22 cellular contexts compared by ENCODE assay signal in the genomic region with DNA sequence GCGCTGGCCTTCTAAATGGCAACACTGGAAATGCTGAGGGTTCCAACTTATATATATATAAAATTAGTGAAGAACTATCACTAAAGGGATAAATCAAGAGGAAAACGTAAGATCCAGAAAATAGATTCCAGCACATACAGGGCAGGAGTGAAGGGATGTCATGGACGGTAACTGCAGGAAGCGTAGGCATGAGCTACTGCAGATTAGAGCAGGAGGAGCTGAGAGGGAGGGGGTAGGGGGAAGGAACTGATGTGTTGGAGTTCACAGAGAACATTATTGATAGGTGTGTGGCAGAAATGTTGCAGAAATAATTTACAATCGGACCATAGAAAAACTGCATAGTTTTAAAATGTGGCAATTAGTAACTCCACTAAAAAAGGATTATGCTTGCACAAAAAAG.
"Had no signal": no experiment of that assay in that cellular context is flagged by ENCODE, and none has a peak within 500 bp of the region (broad histone marks: within the 10 kb centered on the region; RNA-seq: fewer than 3 reads in every experiment).

No MANE protein-coding gene starts in this region.

- FAIRE-seq: kidney, pancreas, small intestine had no signal

- H3K4me3 Mint-ChIP-seq: activated T-cell treated with anti-CD3 and anti-CD28 coated beads, Interleukin-2, amount 50 U/mL, for 72 hours; stimulated activated naive CD8-positive, alpha-beta T cell treated with anti-CD3 and anti-CD28 coated beads, Interleukin-15, amount 100 ng/mL, for 72 hours; type B pancreatic cell; WTC11 had no signal

- H3K27me3 ChIP-seq: pancreas, right lobe of liver, suprapubic skin had no signal

- H3K4me3 ChIP-seq: coronary artery, lung, pancreas, right lobe of liver, suprapubic skin had no signal

- H3K27me3 Mint-ChIP-seq: stimulated activated naive CD8-positive, alpha-beta T cell treated with anti-CD3 and anti-CD28 coated beads, Interleukin-15, amount 100 ng/mL, for 72 hours; type B pancreatic cell had no signal

- H3K27ac ChIP-seq: coronary artery, pancreas, right lobe of liver, suprapubic skin had no signal

- ATAC-seq: activated T-cell treated with anti-CD3 and anti-CD28 coated beads, Interleukin-2, amount 50 U/mL, for 72 hours; left lobe of liver; pancreas; right lobe of liver; stimulated activated naive CD8-positive, alpha-beta T cell treated with anti-CD3 and anti-CD28 coated beads, Interleukin-15, amount 100 ng/mL, for 72 hours; WTC11 had no signal

- H3K9me3 Mint-ChIP-seq: activated T-cell treated with anti-CD3 and anti-CD28 coated beads, Interleukin-2, amount 50 U/mL, for 72 hours; stimulated activated naive CD8-positive, alpha-beta T cell treated with anti-CD3 and anti-CD28 coated beads, Interleukin-15, amount 100 ng/mL, for 72 hours; type B pancreatic cell; WTC11 had no signal

- DNase-seq: activated CD4-positive, alpha-beta T cell treated with anti-CD3 and anti-CD28 coated beads for 4 hours; activated CD8-positive, alpha-beta memory T cell treated with anti-CD3 and anti-CD28 coated beads, Interleukin-2, amount 50 U/mL, for 4 hours; activated effector memory CD4-positive, alpha-beta T cell treated with anti-CD3 and anti-CD28 coated beads, Interleukin-2, amount 50 U/mL, for 16 hours; activated naive CD4-positive, alpha-beta T cell treated with anti-CD3 and anti-CD28 coated beads, Interleukin-2, amount 50 U/mL, for 16 hours; activated T-cell treated with anti-CD3 and anti-CD28 coated beads, Interleukin-2, amount 50 U/mL, for 72 hours; aorta; foreskin melanocyte; hypothalamus; kidney; pancreas; right lobe of liver; small intestine; stimulated activated CD4-positive, alpha-beta T cell treated with anti-CD3 and anti-CD28 coated beads, Interleukin-15, amount 100 ng/mL, for 24 hours; stimulated activated CD4-positive, alpha-beta T cell treated with anti-CD3 and anti-CD28 coated beads, Interleukin-2, amount 100 ng/mL, for 48 hours; stimulated activated naive CD8-positive, alpha-beta T cell treated with anti-CD3 and anti-CD28 coated beads, Interleukin-15, amount 100 ng/mL, for 72 hours; T-helper 2 cell had no signal

- H3K9me3 ChIP-seq: pancreas, right lobe of liver, suprapubic skin had no signal

- H3K4me1 ChIP-seq: pancreas, right lobe of liver, suprapubic skin had no signal

- H3K27ac Mint-ChIP-seq: activated T-cell treated with anti-CD3 and anti-CD28 coated beads, Interleukin-2, amount 50 U/mL, for 72 hours; type B pancreatic cell had no signal
